In the genomic region with DNA sequence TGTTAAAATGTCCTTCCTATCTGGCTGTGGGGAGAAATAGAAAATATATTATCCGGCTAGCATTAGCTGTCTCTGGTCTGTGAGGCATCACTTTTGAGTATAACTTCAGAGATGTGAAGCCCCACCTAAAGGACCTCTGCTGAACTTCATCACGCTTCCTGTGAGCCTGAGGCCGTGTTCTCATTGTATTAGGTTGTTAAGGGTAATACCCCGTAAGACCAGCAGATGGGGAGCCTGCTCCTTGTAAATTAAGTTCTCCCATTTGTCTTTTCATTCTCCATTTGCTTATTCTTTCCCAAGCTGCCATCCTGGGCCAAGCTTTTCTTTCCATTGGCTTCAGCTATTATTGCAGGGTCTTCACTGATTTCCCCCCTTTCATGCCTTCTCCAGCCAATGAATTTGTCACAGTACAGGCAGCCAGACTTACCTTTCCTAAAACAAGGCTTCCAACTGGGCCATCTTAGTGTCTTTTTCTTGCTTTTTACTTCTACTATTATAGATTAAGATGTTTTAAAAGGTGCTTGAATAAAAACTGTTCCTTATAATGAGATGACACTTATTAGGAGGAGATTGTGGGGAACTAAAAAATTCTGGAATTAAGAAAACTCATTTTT, we compare ENCODE assay signal across 8 cellular contexts. TPM values are rescaled to one million over a fixed set of nuclear protein-coding genes. Genes with fewer than 3 reads are reported as not detected.
A peak's percentile ranks its signal among the peaks of the same experiment; 100 is the strongest.
DNase-seq lines count a peak whose midpoint lies in the region; ATAC-seq, FAIRE-seq and TF ChIP-seq lines count a peak whose summit lies in the region.

No MANE protein-coding gene starts in this region.

- H3K4me1 ChIP-seq in MM.1S (ENCODE audit: low read length) (no peaks in the 10 kb centered on the region), pancreas (no peaks in the 10 kb centered on the region), upper lobe of right lung (no peaks in the 10 kb centered on the region)

- intact Hi-C loops in pancreas (cut with DNase I): loop anchor here in 1 of 3 donors (10.0 kb wide), 1 partner anchor 273 kb away; no protein-coding TSS in a partner anchor
- intact Hi-C loops in upper lobe of right lung (cut with DNase I): loop anchor here (10.0 kb wide), 1 partner anchor 273 kb away; no protein-coding TSS in a partner anchor

- no peak overlapping the region for H3K4me2 ChIP-seq in MM.1S (ENCODE audit: low read depth, low read length)

- DNase-seq in GM10248 (ENCODE audit: extremely low spot score) (peak; percentile 82), HEK293T (ENCODE audit: extremely low spot score) (peak; percentile 81), MM.1S (peak; percentile 91), SHP77 treated with DMSO at 0.1 percent for 48 hours (lab: John Stamatoyannopoulos, UW) (peak; percentile 45), foreskin melanocyte (peak; percentile 83), pancreas (peak in 3 of 6 donors; percentile 49 to 67 (median 51)), upper lobe of right lung (no peak)
- DNase-seq in activated T-helper 9 cell treated with anti-CD3 and anti-CD28 coated beads, Interleukin-2, amount 50 U/mL, for 16 hours (ENCODE audit: low read depth): peak; percentile 44

- H3K9me3 ChIP-seq in MM.1S (replicated peaks; ENCODE audit: insufficient read depth, low read length) (no peaks in the 10 kb centered on the region), pancreas (no peaks in the 10 kb centered on the region), upper lobe of right lung (no peaks in the 10 kb centered on the region)

- no peaks in the 10 kb centered on the region for H3F3A ChIP-seq in MM.1S (ENCODE audit: insufficient read depth, low read length)

- peak; percentile 64 for TF ChIP-seq CTCF in GM10248 (IDR thresholded peaks at IDR 0.05; ENCODE audit: control extremely low read depth, extremely low read depth, low read depth, missing control alignments)
- peak; percentile 90 for TF ChIP-seq CTCF in MM.1S (IDR thresholded peaks at IDR 0.05; ENCODE audit: low read length)
- TF ChIP-seq CTCF in pancreas (IDR thresholded peaks at IDR 0.05): peak; percentile 52 to 66 (median 58)
- peak; percentile 79 for TF ChIP-seq CTCF in upper lobe of right lung (IDR thresholded peaks at IDR 0.05)

- POLR2A ChIA-PET in GM10248 (lab: Yijun Ruan, JAX) (no interaction called here), HEK293T (lab: Yijun Ruan, JAX) (interaction anchor here (1.4 kb wide), 1 partner anchor 12 kb away, joined by 9 read pairs; the partner anchor contains the start of genes NIF3L1 and PPIL3)

- no peak overlapping the region for H3K27ac ChIP-seq in MM.1S (ENCODE audit: low read length)
- no peak overlapping the region for H3K27ac ChIP-seq in pancreas
- no peak overlapping the region for H3K27ac ChIP-seq in upper lobe of right lung

- no peak overlapping the region for H3K4me3 ChIP-seq in MM.1S (ENCODE audit: low read length)
- no peak overlapping the region for H3K4me3 ChIP-seq in pancreas
- no peak overlapping the region for H3K4me3 ChIP-seq in upper lobe of right lung

- no peak overlapping the region for H3K9ac ChIP-seq in MM.1S (ENCODE audit: low read length)

- H3K27me3 ChIP-seq in MM.1S (replicated peaks; ENCODE audit: insufficient read depth, low read length) (no peaks in the 10 kb centered on the region), pancreas (no peaks in the 10 kb centered on the region), upper lobe of right lung (no peaks in the 10 kb centered on the region)

- H4K20me1 ChIP-seq in MM.1S (ENCODE audit: insufficient read depth, low read length): no peaks in the 10 kb centered on the region

- no peak overlapping the region for H2AFZ ChIP-seq in MM.1S (ENCODE audit: low read length)

- 9 to 17% methylated on average over 4 of the region's 4 CpGs for WGBS in pancreas, 2 donors

- CTCF ChIA-PET in GM10248 (lab: Yijun Ruan, JAX) (interaction anchor here (0.6 to 8.0 kb wide), 32 partner anchors 9 to 493 kb away, joined by 3 to 166 read pairs (median 3); partner anchors contain the start of genes CASP10, HYCC2, NDUFB3 and NIF3L1), HEK293T (lab: Yijun Ruan, JAX) (interaction anchor here (0.5 to 1.2 kb wide), 3 partner anchors 256 to 1506 kb away, joined by 3 to 5 read pairs (median 3); no protein-coding TSS in a partner anchor)

- no peaks in the 10 kb centered on the region for H3K9me2 ChIP-seq in MM.1S (replicated peaks; ENCODE audit: insufficient read depth, low read length)

- H3K79me2 ChIP-seq in MM.1S (ENCODE audit: low read length): 0 out of 2 replicates have a peak, but pooled peaks cover 6% of the 10 kb centered on the region

- ATAC-seq in pancreas (peak; percentile 68 to 94 (median 92)), upper lobe of right lung (peak; percentile 96)

- FAIRE-seq in pancreas (lab: Jason Lieb, UNC): peak; percentile 17

- H3K36me3 ChIP-seq in MM.1S (replicated peaks; ENCODE audit: insufficient read depth, low read length) (peaks cover 12% of the 10 kb centered on the region; the same call in 1 of the 2 replicates), pancreas (peaks cover 4 to 30% (median 5%) of the 10 kb centered on the region in 3 donors), upper lobe of right lung (peaks cover 71% of the 10 kb centered on the region)

TF ChIP-seq in HEK293T, 16 proteins besides CTCF, POLR2A, EP300 and RAD21:
- TF ChIP-seq FOXA1 (IDR thresholded peaks at IDR 0.05): no peak
- TF ChIP-seq BHLHE40 (IDR thresholded peaks at IDR 0.05; ENCODE audit: borderline replicate concordance): no peak
- no peak for TF ChIP-seq ELF4 (IDR thresholded peaks at IDR 0.05)
- no peak for TF ChIP-seq TARDBP (IDR thresholded peaks at IDR 0.05)
- TF ChIP-seq, protein P1, sequence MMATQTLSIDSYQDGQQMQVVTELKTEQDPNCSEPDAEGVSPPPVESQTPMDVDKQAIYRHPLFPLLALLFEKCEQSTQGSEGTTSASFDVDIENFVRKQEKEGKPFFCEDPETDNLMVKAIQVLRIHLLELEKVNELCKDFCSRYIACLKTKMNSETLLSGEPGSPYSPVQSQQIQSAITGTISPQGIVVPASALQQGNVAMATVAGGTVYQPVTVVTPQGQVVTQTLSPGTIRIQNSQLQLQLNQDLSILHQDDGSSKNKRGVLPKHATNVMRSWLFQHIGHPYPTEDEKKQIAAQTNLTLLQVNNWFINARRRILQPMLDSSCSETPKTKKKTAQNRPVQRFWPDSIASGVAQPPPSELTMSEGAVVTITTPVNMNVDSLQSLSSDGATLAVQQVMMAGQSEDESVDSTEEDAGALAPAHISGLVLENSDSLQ (IDR thresholded peaks at IDR 0.05): no peak
- no peak for TF ChIP-seq FOXK2 (IDR thresholded peaks at IDR 0.05)
- TF ChIP-seq FOXM1 (IDR thresholded peaks at IDR 0.05; ENCODE audit: borderline replicate concordance): no peak
- no peak for TF ChIP-seq HDGF (IDR thresholded peaks at IDR 0.05; ENCODE audit: borderline replicate concordance)
- no peak for TF ChIP-seq SUZ12 (IDR thresholded peaks at IDR 0.05)
- no peak for TF ChIP-seq L3MBTL2 (conservative IDR thresholded peaks at IDR 0.05)
- no peak for TF ChIP-seq CTBP1 (IDR thresholded peaks at IDR 0.05; ENCODE audit: borderline replicate concordance)
- no peak for TF ChIP-seq ARNT (IDR thresholded peaks at IDR 0.05)
- no peak for TF ChIP-seq ZNF384 (IDR thresholded peaks at IDR 0.05)

RNA-seq across cellular contexts. Expression of gene NIF3L1, which starts 12.4 kb away (rescaled TPM):
- total RNA-seq in pancreas (10 to 100 TPM in 3 of 6 donors, 1 to 10 TPM in 3; 5.9 to 11.3 (median 8.4) TPM), upper lobe of right lung (13.8 TPM)
- 10 to 100 TPM in 1 of 2 donors, 1 to 10 TPM in 1; 7.5 to 14.9 TPM for polyA plus RNA-seq in pancreas

RNA-seq across cellular contexts. Expression of gene PPIL3, which starts 12.7 kb away (rescaled TPM):
- 10 to 100 TPM in 3 of 6 donors, 1 to 10 TPM in 3; 7.2 to 15.1 (median 10.7) TPM for total RNA-seq in pancreas
- polyA plus RNA-seq in pancreas: 10 to 100 TPM; 11.1 to 21.8 TPM
- 31.2 TPM for total RNA-seq in upper lobe of right lung

RNA-seq across cellular contexts. Expression of gene CLK1, which starts 37.1 kb away (rescaled TPM):
- total RNA-seq in pancreas (10 to 100 TPM; 45.0 to 78.2 (median 59.5) TPM), upper lobe of right lung (108 TPM)
- 100 to 1,000 TPM; 502 to 573 TPM for polyA plus RNA-seq in pancreas
